Comparison of ENCODE assay signal across 9 cellular contexts in the genomic region with DNA sequence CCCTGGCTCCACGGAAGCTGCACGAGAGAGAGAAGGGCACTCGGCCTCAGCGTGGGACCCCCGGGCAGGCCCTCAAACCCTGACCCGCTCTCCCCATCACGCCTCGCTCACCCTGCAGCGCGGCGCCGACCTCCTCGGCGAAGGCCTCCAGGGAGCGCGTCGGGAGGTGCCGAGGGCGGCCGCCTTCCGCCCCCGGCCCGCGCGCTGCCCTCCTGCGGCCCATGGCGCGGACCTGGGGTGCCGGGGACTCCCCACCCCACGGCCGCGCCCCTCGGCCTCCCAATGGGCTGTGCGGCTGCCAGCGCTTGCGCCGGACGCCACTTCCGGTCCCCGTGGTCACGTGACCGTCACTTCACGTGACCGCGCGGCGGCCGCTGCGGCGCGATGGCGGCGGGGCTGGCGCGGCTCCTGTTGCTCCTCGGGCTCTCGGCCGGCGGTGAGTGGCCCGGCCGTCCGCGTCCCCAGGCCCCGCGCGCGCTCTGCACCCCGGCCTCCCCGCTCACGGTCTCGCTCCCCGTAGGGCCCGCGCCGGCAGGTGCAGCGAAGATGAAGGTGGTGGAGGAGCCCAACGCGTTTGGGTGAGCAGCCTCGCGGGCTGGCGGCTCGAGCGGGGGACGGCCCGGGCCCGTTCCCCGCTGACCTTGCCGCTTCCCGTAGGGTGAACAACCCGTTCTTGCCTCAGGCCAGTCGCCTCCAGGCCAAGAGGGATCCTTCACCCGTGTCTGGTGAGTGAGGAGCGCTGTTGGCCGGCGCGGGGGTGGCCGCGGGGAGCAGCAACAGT. TPM values are rescaled to one million over a fixed set of nuclear protein-coding genes. Genes with fewer than 3 reads are reported as not detected.
DNase-seq lines count a peak whose midpoint lies in the region; ATAC-seq, FAIRE-seq and TF ChIP-seq lines count a peak whose summit lies in the region.
"Had no signal": no experiment of that assay in that cellular context is flagged by ENCODE, and none has a peak within 500 bp of the region (broad histone marks: within the 10 kb centered on the region; RNA-seq: fewer than 3 reads in every experiment).

GNPTG (plus strand) TSS at position 350 of the 781 bp plus-strand sequence; CDS start at position 385, 35 bp downstream.
TSR3 (minus strand) TSS at position 297 of the 781 bp plus-strand sequence; CDS start at position 223, 74 bp downstream.

- H3K9me3 ChIP-seq in breast epithelium (no peaks in the 10 kb centered on the region), small intestine (ENCODE audit: control insufficient read depth, low read depth) (no peaks in the 10 kb centered on the region)

- no peak for TF ChIP-seq CTCF in WI38 (IDR thresholded peaks at IDR 0.05; ENCODE audit: low read depth, low read length)
- TF ChIP-seq CTCF in breast epithelium (IDR thresholded peaks at IDR 0.05), result peak in 1 of 3 donors; percentile 11

- H3K27ac ChIP-seq in breast epithelium (peak within 1 kb of the TSS; percentile 46 to 57), small intestine (ENCODE audit: low read depth in 1 of 2, low read length in 1 of 2) (peak within 1 kb of the TSS; percentile 24 to 26)

- no peak for TF ChIP-seq POLR2A in breast epithelium (IDR thresholded peaks at IDR 0.05)

- H3K4me3 ChIP-seq in WI38 (ENCODE audit: low read depth, low read length), result peak within 1 kb of the TSS; percentile 93
- peak within 1 kb of the TSS; percentile 69 to 99 (median 84) for H3K4me3 ChIP-seq in breast epithelium
- peak within 1 kb of the TSS; percentile 89 to 92 for H3K4me3 ChIP-seq in small intestine (ENCODE audit: low read depth in 1 of 2, low read length in 2 of 2)

- H3K4me1 ChIP-seq in breast epithelium, result peaks cover 3 to 10% of the 10 kb centered on the region in 2 donors
- H3K4me1 ChIP-seq in small intestine (ENCODE audit: control insufficient read depth in 2 of 2, insufficient read depth in 1 of 2, low read depth in 1 of 2, low read length in 1 of 2), result peaks cover 0 to 13% of the 10 kb centered on the region in 2 donors

- FAIRE-seq in small intestine (lab: Jason Lieb, UNC), result no peak
- FAIRE-seq: G401.6 had no signal

- WGBS in small intestine, 3 donors, result 0 to 1% (median 1%) methylated on average over 76 to 98 of the region's 98 CpGs

- H3K36me3 ChIP-seq in breast epithelium, result no peaks in the 10 kb centered on the region
- peaks cover 2 to 4% of the 10 kb centered on the region in 2 donors for H3K36me3 ChIP-seq in small intestine (ENCODE audit: control insufficient read depth in 2 of 2, insufficient read depth in 2 of 2, low read length in 2 of 2)

- peak; percentile 89 for ATAC-seq in HG02798 (IDR thresholded peaks at IDR 0.05; ENCODE audit: poor library complexity, unreplicated experiment)

- peak; percentile 75 to 89 for DNase-seq in NCI-H2081 (lab: John Stamatoyannopoulos, UW)
- DNase-seq in NCI-H2081 treated with DMSO at 0.1 percent for 48 hours (lab: John Stamatoyannopoulos, UW), result no peak
- peak; percentile 24 for DNase-seq in NCI-H1694 (lab: John Stamatoyannopoulos, UW)
- peak; percentile 79 to 82 for DNase-seq in breast epithelium (ENCODE audit: low spot score in 2 of 2)
- peak; percentile 90 for DNase-seq in iPS-NIHi7 (ENCODE audit: extremely low spot score)
- DNase-seq in small intestine, result peak; percentile 85

- intact Hi-C loops in breast epithelium (cut with DNase I; ENCODE audit: low total_unique reads), result no loop called here

- H3K27me3 ChIP-seq in breast epithelium (no peaks in the 10 kb centered on the region), small intestine (ENCODE audit: control insufficient read depth in 2 of 2, insufficient read depth in 2 of 2, low read length in 2 of 2) (no peaks in the 10 kb centered on the region)

RNA-seq across cellular contexts. Expression of gene GNPTG, which starts in this region (rescaled TPM):
- total RNA-seq in breast epithelium, result 10 to 100 TPM; 50.5 to 89.3 (median 58.4) TPM
- polyA plus RNA-seq in small intestine, result 10 to 100 TPM; 34.3 to 51.5 (median 36.2) TPM

RNA-seq across cellular contexts. Expression of gene TSR3, which starts in this region (rescaled TPM):
- 10 to 100 TPM; 54.4 to 72.3 (median 59.6) TPM for total RNA-seq in breast epithelium
- polyA plus RNA-seq in small intestine, result 10 to 100 TPM; 55.4 to 67.8 (median 59.2) TPM
